In genomic region chr2:227397562-227397961, GRCh38 we compare ENCODE assay signal across 18 cellular contexts. TPM values are rescaled to one million over a fixed set of nuclear protein-coding genes. Genes with fewer than 3 reads are reported as not detected.
"Had no signal": no experiment of that assay in that cellular context is flagged by ENCODE, and none has a peak within 500 bp of the region (broad histone marks: within the 10 kb centered on the region; RNA-seq: fewer than 3 reads in every experiment).

No MANE protein-coding gene starts in this region.

- ATAC-seq: activated CD8-positive, alpha-beta memory T cell treated with anti-CD3 and anti-CD28 coated beads, Interleukin-2, amount 10 ng/mL, durations not matched to agents 7 days and 5 days; gastrocnemius medialis; heart right ventricle; stimulated activated memory B cell treated with anti-CD40 and anti-IgM and Interleukin-4, amounts not matched to agents 10 μg/mL and 1 μg/mL and 100 μg/mL, for 72 hours had no signal

- H3K36me3 ChIP-seq: ascending aorta, cardiac muscle cell, gastrocnemius medialis, heart right ventricle, left ventricle myocardium inferior, right atrium auricular region had no signal

- H3K36me3 Mint-ChIP-seq: activated CD8-positive, alpha-beta memory T cell treated with anti-CD3 and anti-CD28 coated beads, Interleukin-2, amount 10 ng/mL, durations not matched to agents 7 days and 5 days; activated naive CD8-positive, alpha-beta T cell treated with anti-CD3 and anti-CD28 coated beads, Interleukin-2, amount 10 ng/mL, durations not matched to agents 7 days and 5 days; stimulated activated memory B cell treated with anti-CD40 and anti-IgM and Interleukin-4, amounts not matched to agents 10 μg/mL and 1 μg/mL and 100 μg/mL, for 72 hours; type B pancreatic cell had no signal

- H3K4me2 ChIP-seq: smooth muscle cell had no signal

- H3K9me3 Mint-ChIP-seq: activated naive CD8-positive, alpha-beta T cell treated with anti-CD3 and anti-CD28 coated beads, Interleukin-2, amount 10 ng/mL, durations not matched to agents 7 days and 5 days; stimulated activated memory B cell treated with anti-CD40 and anti-IgM and Interleukin-4, amounts not matched to agents 10 μg/mL and 1 μg/mL and 100 μg/mL, for 72 hours; type B pancreatic cell had no signal

- H3K27me3 Mint-ChIP-seq: activated naive CD8-positive, alpha-beta T cell treated with anti-CD3 and anti-CD28 coated beads, Interleukin-2, amount 10 ng/mL, durations not matched to agents 7 days and 5 days; stimulated activated memory B cell treated with anti-CD40 and anti-IgM and Interleukin-4, amounts not matched to agents 10 μg/mL and 1 μg/mL and 100 μg/mL, for 72 hours; type B pancreatic cell had no signal

- H3K27ac ChIP-seq: ascending aorta, cardiac muscle cell, gastrocnemius medialis, heart right ventricle, left ventricle myocardium inferior, right atrium auricular region had no signal

- H3K4me1 ChIP-seq: ascending aorta, gastrocnemius medialis, left ventricle myocardium inferior, right atrium auricular region had no signal

- H3K4me3 Mint-ChIP-seq: activated CD8-positive, alpha-beta memory T cell treated with anti-CD3 and anti-CD28 coated beads, Interleukin-2, amount 10 ng/mL, durations not matched to agents 7 days and 5 days; activated naive CD8-positive, alpha-beta T cell treated with anti-CD3 and anti-CD28 coated beads, Interleukin-2, amount 10 ng/mL, durations not matched to agents 7 days and 5 days; stimulated activated memory B cell treated with anti-CD40 and anti-IgM and Interleukin-4, amounts not matched to agents 10 μg/mL and 1 μg/mL and 100 μg/mL, for 72 hours; type B pancreatic cell had no signal

- H3K4me3 ChIP-seq: ascending aorta, cardiac muscle cell, gastrocnemius medialis, heart right ventricle, left ventricle myocardium inferior, right atrium auricular region, smooth muscle cell had no signal

- H3K9me3 ChIP-seq: ascending aorta, gastrocnemius medialis, heart right ventricle, left ventricle myocardium inferior, right atrium auricular region had no signal

- H3K27ac Mint-ChIP-seq: activated CD8-positive, alpha-beta memory T cell treated with anti-CD3 and anti-CD28 coated beads, Interleukin-2, amount 10 ng/mL, durations not matched to agents 7 days and 5 days; activated naive CD8-positive, alpha-beta T cell treated with anti-CD3 and anti-CD28 coated beads, Interleukin-2, amount 10 ng/mL, durations not matched to agents 7 days and 5 days; stimulated activated memory B cell treated with anti-CD40 and anti-IgM and Interleukin-4, amounts not matched to agents 10 μg/mL and 1 μg/mL and 100 μg/mL, for 72 hours; type B pancreatic cell had no signal

- H3K27me3 ChIP-seq: ascending aorta, cardiac muscle cell, gastrocnemius medialis, heart right ventricle, right atrium auricular region had no signal

- DNase-seq: activated CD4-positive, alpha-beta T cell treated with anti-CD3 and anti-CD28 coated beads, Interleukin-2, amount 50 U/mL, for 4 hours; activated CD8-positive, alpha-beta memory T cell treated with anti-CD3 and anti-CD28 coated beads, Interleukin-2, amount 10 ng/mL, durations not matched to agents 7 days and 5 days; activated gamma-delta T cell; activated naive CD8-positive, alpha-beta T cell treated with anti-CD3 and anti-CD28 coated beads, Interleukin-2, amount 10 ng/mL, durations not matched to agents 7 days and 5 days; activated T-cell treated with anti-CD3 and anti-CD28 coated beads, Interleukin-2, amount 50 U/mL, for 48 hours; gastrocnemius medialis; heart right ventricle; kidney; left ventricle myocardium inferior; substantia nigra; T-helper 2 cell had no signal

RNA-seq across cellular contexts. Expression of gene SCYGR1, which starts 9.8 kb away (rescaled TPM):
- total RNA-seq: activated CD8-positive, alpha-beta memory T cell treated with anti-CD3 and anti-CD28 coated beads, Interleukin-2, amount 10 ng/mL, durations not matched to agents 7 days and 5 days; activated naive CD8-positive, alpha-beta T cell treated with anti-CD3 and anti-CD28 coated beads, Interleukin-2, amount 10 ng/mL, durations not matched to agents 7 days and 5 days; ascending aorta; cardiac muscle cell; fibroblast of lung; gastrocnemius medialis; heart right ventricle; kidney; left ventricle myocardium inferior; right atrium auricular region; smooth muscle cell had no signal
- polyA plus RNA-seq: cardiac muscle cell, fibroblast of lung, heart right ventricle, smooth muscle cell had no signal

RNA-seq across cellular contexts. Expression of gene TM4SF20, which starts 18.5 kb away (rescaled TPM):
- total RNA-seq: activated CD8-positive, alpha-beta memory T cell treated with anti-CD3 and anti-CD28 coated beads, Interleukin-2, amount 10 ng/mL, durations not matched to agents 7 days and 5 days; activated naive CD8-positive, alpha-beta T cell treated with anti-CD3 and anti-CD28 coated beads, Interleukin-2, amount 10 ng/mL, durations not matched to agents 7 days and 5 days; ascending aorta; cardiac muscle cell; fibroblast of lung; gastrocnemius medialis; heart right ventricle; kidney; left ventricle myocardium inferior; right atrium auricular region; smooth muscle cell had no signal
- polyA plus RNA-seq: cardiac muscle cell, heart right ventricle, smooth muscle cell had no signal
